In genomic region chr1:213723187-213723586, GRCh38 we compare ENCODE assay signal across 23 cellular contexts.
"Had no signal": no experiment of that assay in that cellular context is flagged by ENCODE, and none has a peak within 500 bp of the region (broad histone marks: within the 10 kb centered on the region; RNA-seq: fewer than 3 reads in every experiment).

No MANE protein-coding gene starts in this region.

- H3K27ac ChIP-seq: esophagus squamous epithelium, gastroesophageal sphincter, ovary, right atrium auricular region, suprapubic skin, thyroid gland, uterus had no signal

- H3K27me3 ChIP-seq: gastroesophageal sphincter, ovary, right atrium auricular region, suprapubic skin, thyroid gland, uterus had no signal

- H3K4me3 Mint-ChIP-seq: natural killer cell; neural crest cell; stimulated activated effector memory CD8-positive, alpha-beta T cell treated with anti-CD3 and anti-CD28 coated beads, Interleukin-12 subunit alpha, Interleukin-12 subunit beta, amount 100 ng/mL, for 72 hours; type B pancreatic cell had no signal

- H3K36me3 ChIP-seq: esophagus squamous epithelium, gastroesophageal sphincter, ovary, right atrium auricular region, suprapubic skin, thyroid gland, uterus had no signal

- DNase-seq: effector memory CD4-positive, alpha-beta T cell; esophagus squamous epithelium; foreskin fibroblast; glutamatergic neuron; mammary epithelial cell; mucosa of descending colon; natural killer cell; nucleus accumbens; ovary; small intestine; stimulated activated CD4-positive, alpha-beta T cell treated with anti-CD3 and anti-CD28 coated beads, Interleukin-12 subunit alpha, Interleukin-12 subunit beta, amount 100 ng/mL, for 4 hours; stimulated activated CD4-positive, alpha-beta T cell treated with anti-CD3 and anti-CD28 coated beads, Interleukin-2, amount 100 ng/mL, for 48 hours; stimulated activated CD8-positive, alpha-beta memory T cell treated with anti-CD3 and anti-CD28 coated beads, Interleukin-4, amount 100 ng/mL, for 48 hours; stimulated activated naive CD8-positive, alpha-beta T cell treated with anti-CD3 and anti-CD28 coated beads, Interleukin-15, Interleukin-2, amounts not matched to agents 100 U/mL and 50 U/mL, for 24 hours; thyroid gland; uterus had no signal

- H3K4me1 Mint-ChIP-seq: natural killer cell; stimulated activated effector memory CD8-positive, alpha-beta T cell treated with anti-CD3 and anti-CD28 coated beads, Interleukin-12 subunit alpha, Interleukin-12 subunit beta, amount 100 ng/mL, for 72 hours had no signal

- ATAC-seq: gastroesophageal sphincter; left lobe of liver; mucosa of descending colon; natural killer cell; stimulated activated effector memory CD8-positive, alpha-beta T cell treated with anti-CD3 and anti-CD28 coated beads, Interleukin-12 subunit alpha, Interleukin-12 subunit beta, amount 100 ng/mL, for 72 hours; stimulated activated naive CD8-positive, alpha-beta T cell treated with anti-CD3 and anti-CD28 coated beads, Interleukin-15, Interleukin-2, amounts not matched to agents 100 U/mL and 50 U/mL, for 24 hours had no signal

- H3K4me3 ChIP-seq: esophagus squamous epithelium, gastroesophageal sphincter, mucosa of descending colon, ovary, right atrium auricular region, suprapubic skin, thyroid gland, uterus had no signal

- H3K4me1 ChIP-seq: uterus had no signal

- H3K9me3 ChIP-seq: esophagus squamous epithelium, gastroesophageal sphincter, mucosa of descending colon, ovary, right atrium auricular region, suprapubic skin, thyroid gland, uterus had no signal

- H3K27ac Mint-ChIP-seq: natural killer cell; stimulated activated effector memory CD8-positive, alpha-beta T cell treated with anti-CD3 and anti-CD28 coated beads, Interleukin-12 subunit alpha, Interleukin-12 subunit beta, amount 100 ng/mL, for 72 hours; type B pancreatic cell had no signal

- H3K36me3 Mint-ChIP-seq: natural killer cell; stimulated activated effector memory CD8-positive, alpha-beta T cell treated with anti-CD3 and anti-CD28 coated beads, Interleukin-12 subunit alpha, Interleukin-12 subunit beta, amount 100 ng/mL, for 72 hours; type B pancreatic cell had no signal
